ENCODE assay signal across 9 cellular contexts in the genomic region with DNA sequence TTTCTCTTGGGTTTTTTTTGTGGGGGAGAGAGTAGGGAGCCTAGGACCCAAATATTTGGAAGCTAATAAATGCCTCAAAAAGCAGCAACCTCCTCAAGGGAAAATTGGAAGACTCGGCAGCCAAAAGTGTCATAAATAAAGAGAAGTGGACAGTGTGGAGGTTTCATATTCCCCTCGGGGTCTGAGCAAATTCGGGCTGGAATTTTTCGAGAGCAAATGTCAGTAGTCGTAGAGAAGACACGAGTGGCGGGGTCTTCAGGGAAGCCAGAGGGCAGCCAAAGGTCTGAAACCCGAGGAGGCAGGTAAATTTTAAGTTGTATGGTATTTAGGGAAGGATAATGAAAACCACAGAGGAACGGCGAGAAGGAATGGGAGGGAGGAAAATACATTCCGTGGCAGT. TPM values are rescaled to one million over a fixed set of nuclear protein-coding genes. Genes with fewer than 3 reads are reported as not detected.
DNase-seq lines count a peak whose midpoint lies in the region; ATAC-seq and TF ChIP-seq lines count a peak whose summit lies in the region.
"Had no signal": no experiment of that assay in that cellular context is flagged by ENCODE, and none has a peak within 500 bp of the region (broad histone marks: within the 10 kb centered on the region; RNA-seq: fewer than 3 reads in every experiment).

No MANE protein-coding gene starts in this region.

- no peak overlapping the region for H3K56ac ChIP-seq in H9 (ENCODE audit: insufficient read length, low read depth, low read length)

- H2BK5ac ChIP-seq in H9 (ENCODE audit: insufficient read length, low read length) = no peak overlapping the region

- H4K20me1 ChIP-seq in H9 (ENCODE audit: control insufficient read depth, insufficient read depth, insufficient read length) = peaks cover 5% of the 10 kb centered on the region

- no peak overlapping the region for H2BK15ac ChIP-seq in H9 (ENCODE audit: low read depth, low read length)

- no peak overlapping the region for H4K8ac ChIP-seq in H9 (replicated peaks; ENCODE audit: insufficient read length, low read depth, low read length)

- peaks cover 2% of the 10 kb centered on the region; the same call in 1 of the 2 replicates for H3K79me2 ChIP-seq in H9 (ENCODE audit: insufficient read depth, low read length)

- H3K4me3 Mint-ChIP-seq in H9 = peak overlapping the region in 1 of 2 experiments; percentile 38; a peak in 1 of 5 replicates
- peak overlapping the region; percentile 96 for H3K4me3 Mint-ChIP-seq in activated CD4-positive, alpha-beta memory T cell treated with anti-CD3 and anti-CD28 coated beads for 36 hours

- no peak for ATAC-seq in lower lobe of right lung

- 100% methylated on average over 2 of the region's 11 CpGs for WGBS in H9 (ENCODE audit: extremely low coverage, insufficient read length, low lambda C conversion rate)

- no peak overlapping the region for H3K4me2 ChIP-seq in H9 (ENCODE audit: insufficient read depth, insufficient read length, low read length)
- H3K4me2 ChIP-seq: SK-N-SH had no signal

- H4K91ac ChIP-seq in H9 (ENCODE audit: insufficient read length, low read depth, low read length) = no peak overlapping the region

- H3K9me3 ChIP-seq in H9 (ENCODE audit: control insufficient read depth, low read depth, low read length) (no peaks in the 10 kb centered on the region), lower lobe of right lung (no peaks in the 10 kb centered on the region)
- H3K9me3 ChIP-seq: SK-N-SH had no signal

- H3K79me1 ChIP-seq in H9 (ENCODE audit: insufficient read depth, low read depth, low read length, poor library complexity, severe bottlenecking) = no peaks in the 10 kb centered on the region

- no peak overlapping the region for H2BK12ac ChIP-seq in H9 (ENCODE audit: insufficient read length, low read depth, low read length)

- H3K36me3 Mint-ChIP-seq in H9 (ENCODE audit: insufficient read depth in 1 of 3, low read depth in 3 of 3) = peaks cover 0 to 9% (median 1%) of the 10 kb centered on the region in 3 experiments; a peak in 2 of 7 replicates
- peaks cover 68% of the 10 kb centered on the region for H3K36me3 Mint-ChIP-seq in activated CD4-positive, alpha-beta memory T cell treated with anti-CD3 and anti-CD28 coated beads for 36 hours

- H2AFZ ChIP-seq in H9 (ENCODE audit: low read length) = no peak overlapping the region

- no peaks in the 10 kb centered on the region for H3K9me3 Mint-ChIP-seq in H9
- H3K9me3 Mint-ChIP-seq in activated CD4-positive, alpha-beta memory T cell treated with anti-CD3 and anti-CD28 coated beads for 36 hours = no peaks in the 10 kb centered on the region

- H3K36me3 ChIP-seq in lower lobe of right lung = no peaks in the 10 kb centered on the region

- H3K4me3 ChIP-seq in epithelial cell of esophagus (ENCODE audit: low read length) (peak overlapping the region; percentile 0), skin epidermis (peak overlapping the region in 4 of 7 experiments; percentile 2 to 15 (median 9)), lower lobe of right lung (no peak overlapping the region)

- no peak overlapping the region for H3K18ac ChIP-seq in H9 (ENCODE audit: insufficient read length, low read depth, low read length)

- H3K4me1 ChIP-seq in H9 (ENCODE audit: insufficient read depth, low read length) = peaks cover 15% of the 10 kb centered on the region
- H3K4me1 ChIP-seq in lower lobe of right lung = no peaks in the 10 kb centered on the region

- no peak overlapping the region for H3K9ac ChIP-seq in H9 (ENCODE audit: extremely low read depth, insufficient read length, low read length)
- H3K9ac ChIP-seq: SK-N-SH had no signal

- H3K27ac ChIP-seq in H9 (ENCODE audit: insufficient read length, low read depth, low read length) = no peak overlapping the region
- H3K27ac ChIP-seq in skin epidermis = peak overlapping the region in 20 of 21 experiments; percentile 33 to 99 (median 84)
- no peak overlapping the region for H3K27ac ChIP-seq in lower lobe of right lung

- no peaks in the 10 kb centered on the region for H3K23me2 ChIP-seq in H9 (ENCODE audit: insufficient read length, low read depth, low read length, poor library complexity, severe bottlenecking)

- TF ChIP-seq CTCF in H9 (conservative IDR thresholded peaks at IDR 0.05) (no peak), epithelial cell of esophagus (IDR thresholded peaks at IDR 0.05; ENCODE audit: insufficient read depth, low read depth, low read length, missing control alignments) (no peak), lower lobe of right lung (IDR thresholded peaks at IDR 0.05) (no peak)

- peaks cover 66 to 68% of the 10 kb centered on the region in 2 experiments for H3K4me1 Mint-ChIP-seq in H9
- H3K4me1 Mint-ChIP-seq in activated CD4-positive, alpha-beta memory T cell treated with anti-CD3 and anti-CD28 coated beads for 36 hours (ENCODE audit: low read depth) = peaks cover 84% of the 10 kb centered on the region

- H2BK20ac ChIP-seq in H9 (ENCODE audit: low read depth, low read length, poor library complexity, severe bottlenecking) = no peak overlapping the region

- CTCF ChIA-PET in activated CD4-positive, alpha-beta memory T cell treated with anti-CD3 and anti-CD28 coated beads for 36 hours (lab: Charles Lee) = no interaction called here

- H4K5ac ChIP-seq in H9 (ENCODE audit: insufficient read length, low read depth, low read length) = no peak overlapping the region

- H3K4ac ChIP-seq in H9 (ENCODE audit: low read depth, low read length) = no peak overlapping the region

- intact Hi-C loops in activated CD4-positive, alpha-beta memory T cell treated with anti-CD3 and anti-CD28 coated beads for 36 hours (cut with micrococcal nuclease) = loop anchor here (1.0 to 10.0 kb wide), 2 partner anchors 10 to 1116 kb away; a partner anchor contains a TSS
- intact Hi-C loops in lower lobe of right lung (cut with DNase I) = no loop called here

- no peak overlapping the region for H2AK5ac ChIP-seq in H9 (ENCODE audit: insufficient read length, low read length)

- no peaks in the 10 kb centered on the region for H3K27me3 Mint-ChIP-seq in H9 (ENCODE audit: low read depth)
- no peaks in the 10 kb centered on the region for H3K27me3 Mint-ChIP-seq in activated CD4-positive, alpha-beta memory T cell treated with anti-CD3 and anti-CD28 coated beads for 36 hours

- DNase-seq in H9 (no peak), epithelial cell of esophagus (ENCODE audit: low read depth) (no peak), lower lobe of right lung (no peak), cerebellar nuclear complex (lab: John Stamatoyannopoulos, UW) (no peak), amygdala (lab: John Stamatoyannopoulos, UW) (no peak)
- peak; percentile 8 for DNase-seq in activated CD4-positive, alpha-beta memory T cell treated with anti-CD3 and anti-CD28 coated beads for 36 hours
- DNase-seq: NCI-H187 treated with DMSO at 0.1 percent for 48 hours, SK-N-SH had no signal

- H2BK120ac ChIP-seq in H9 (ENCODE audit: low read depth, low read length, poor library complexity, severe bottlenecking) = no peak overlapping the region

- peak overlapping the region in 2 of 3 experiments; percentile 29 to 62; a peak in 2 of 7 replicates for H3K27ac Mint-ChIP-seq in H9
- peak overlapping the region; percentile 100 for H3K27ac Mint-ChIP-seq in activated CD4-positive, alpha-beta memory T cell treated with anti-CD3 and anti-CD28 coated beads for 36 hours

- no peak overlapping the region for H3K14ac ChIP-seq in H9 (ENCODE audit: insufficient read depth, low read length)

- POLR2A ChIA-PET in activated CD4-positive, alpha-beta memory T cell treated with anti-CD3 and anti-CD28 coated beads for 36 hours (lab: Charles Lee) = interaction anchor here (19.8 kb wide), 1 partner anchor 19 kb away, joined by 425 read pairs; no protein-coding TSS in a partner anchor

- H3T11ph ChIP-seq in H9 (ENCODE audit: low read length) = no peak overlapping the region

- no peaks in the 10 kb centered on the region for H3K27me3 ChIP-seq in H9 (ENCODE audit: insufficient read depth, low read length)
- peaks cover 31% of the 10 kb centered on the region for H3K27me3 ChIP-seq in lower lobe of right lung (ENCODE audit: low read depth)

- no peak overlapping the region for H3K23ac ChIP-seq in H9 (ENCODE audit: insufficient read length, low read depth, low read length)

RNA-seq across cellular contexts. Expression of a gene that starts 13.1 kb away (rescaled TPM):
- total RNA-seq in H9 (2021) (4.9 and 5.1 TPM in 2 replicates), lower lobe of right lung (2.3 TPM)
- total RNA-seq in activated CD4-positive, alpha-beta memory T cell treated with anti-CD3 and anti-CD28 coated beads for 36 hours = 10 to 100 TPM; 48.9 to 49.1 TPM

Comparison
In these comparisons a context has a peak if more than half of its experiments do, and no peak if none do; other contexts are left out.
1. H3K27ac ChIP-seq: peak in skin epidermis (20 of 21); none in H9 (single experiment) and lower lobe of right lung (single experiment).